Comparison of ENCODE assay signal across 9 cellular contexts in the genomic region with DNA sequence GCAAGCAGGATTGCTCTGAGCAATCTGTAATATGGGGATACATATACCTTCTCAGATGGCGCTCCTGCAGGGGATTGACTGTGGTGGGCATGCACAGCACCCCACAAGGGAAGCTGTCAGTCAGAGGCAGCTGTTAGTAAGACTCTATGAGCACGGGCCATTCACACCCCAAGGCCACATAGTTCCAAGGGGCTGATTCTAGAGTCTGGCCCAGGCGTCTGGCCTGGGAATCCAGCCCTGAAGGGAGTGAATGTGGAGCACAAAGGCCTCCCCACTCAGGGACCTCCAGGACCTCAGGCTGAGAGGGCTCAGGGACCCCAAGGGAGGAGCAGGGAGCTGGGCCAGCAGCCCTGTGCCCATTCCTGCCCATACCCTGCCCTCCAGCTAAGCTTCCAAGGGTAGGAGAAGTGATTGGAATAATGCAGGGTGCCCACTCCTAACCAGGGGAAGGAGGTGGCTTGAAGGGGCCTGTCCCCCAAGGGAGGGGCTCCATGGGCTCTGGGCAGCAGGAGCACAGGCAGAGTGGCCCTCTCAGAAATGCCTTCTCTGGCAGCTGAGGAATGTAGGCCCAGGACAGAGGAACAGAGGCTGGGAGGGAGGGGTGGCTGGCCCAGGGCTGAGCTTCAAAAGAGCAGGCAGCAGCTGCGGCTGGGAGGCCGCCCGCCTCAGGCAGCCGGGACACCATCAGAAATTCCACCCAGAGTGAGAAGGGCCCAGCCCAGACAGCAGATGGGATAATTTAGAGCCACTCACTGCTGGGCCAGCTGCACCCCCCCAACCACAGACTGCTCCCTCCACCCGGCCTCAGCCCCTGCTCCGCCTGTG. TPM values are rescaled to one million over a fixed set of nuclear protein-coding genes. Genes with fewer than 3 reads are reported as not detected.
A peak's percentile ranks its signal among the peaks of the same experiment; 100 is the strongest.
DNase-seq lines count a peak whose midpoint lies in the region; ATAC-seq, FAIRE-seq and TF ChIP-seq lines count a peak whose summit lies in the region.
"Had no signal": no experiment of that assay in that cellular context is flagged by ENCODE, and none has a peak within 500 bp of the region (broad histone marks: within the 10 kb centered on the region; RNA-seq: fewer than 3 reads in every experiment).

No MANE protein-coding gene starts in this region.

- H3K27me3 ChIP-seq in HepG2 (ENCODE audit: control insufficient read depth in 1 of 2, insufficient read depth in 2 of 2, low read length in 2 of 2): no peaks in the 10 kb centered on the region
- no peaks in the 10 kb centered on the region for H3K27me3 ChIP-seq in thoracic aorta (replicated peaks; ENCODE audit: insufficient read depth)

- H3K36me3 ChIP-seq in HepG2 (replicated peaks in 1 of 2; ENCODE audit: control insufficient read depth in 1 of 2, insufficient read depth in 2 of 2, low read length in 2 of 2) (no peaks in the 10 kb centered on the region), thoracic aorta (no peaks in the 10 kb centered on the region)

- H3K79me2 ChIP-seq in HepG2 (ENCODE audit: insufficient read depth, low read length): no peaks in the 10 kb centered on the region

- H3K4me1 ChIP-seq in HepG2 (ENCODE audit: insufficient read depth, low read length) (peaks cover 80% of the 10 kb centered on the region), thoracic aorta (ENCODE audit: control insufficient read depth in 1 of 2, low read depth in 2 of 2) (peaks cover 33 to 84% of the 10 kb centered on the region in 2 donors)

- no peak for TF ChIP-seq RAD21 in HepG2 (CRISPR knock-in tag; IDR thresholded peaks at IDR 0.05)

- H3K4me3 ChIP-seq in NB4 (ENCODE audit: low read depth, low read length): no peak overlapping the region
- no peak overlapping the region for H3K4me3 ChIP-seq in HepG2 (replicated peaks in 1 of 3; ENCODE audit: insufficient read depth in 1 of 3, low read depth in 2 of 3, low read length in 3 of 3)
- H3K4me3 ChIP-seq in thoracic aorta: no peak overlapping the region

- ATAC-seq in HepG2: peak; percentile 61
- ATAC-seq in thoracic aorta (ENCODE audit: insufficient number of reproducible peaks, low FRiP score, low read depth): no peak

- DNase-seq in NB4 (ENCODE audit: low read depth) (peak; percentile 27), HepG2 (ENCODE audit: low spot score) (peak; percentile 72), thoracic aorta (ENCODE audit: low spot score) (no peak), T-helper 2 cell (no peak), NCI-H2107 (lab: John Stamatoyannopoulos, UW) (no peak), HK-2 (ENCODE audit: unreplicated experiment) (no peak)
- DNase-seq in activated naive CD4-positive, alpha-beta T cell treated with Interleukin-2 at 50 U/mL for 16 hours: no peak
- DNase-seq: effector memory CD4-positive, alpha-beta T cell had no signal

- H3K27ac ChIP-seq in cingulate gyrus (ENCODE audit: low read depth, low read length) (peak overlapping the region; percentile 94), HepG2 (ENCODE audit: extremely low read length, insufficient read depth, low read length) (peak overlapping the region; percentile 10), thoracic aorta (peak overlapping the region; percentile 77 to 85)

- CTCF ChIA-PET in HepG2 (lab: Yijun Ruan, JAX; ENCODE audit: low intra/inter-chr PET ratio, low total read pairs): no interaction called here

- H3K9ac ChIP-seq in HepG2 (ENCODE audit: insufficient read depth, low read depth, low read length): peak overlapping the region; percentile 24

- FAIRE-seq in HepG2 (lab: Jason Lieb, UNC): no peak

- H2AFZ ChIP-seq in HepG2 (ENCODE audit: low read length): no peak overlapping the region

- no peak for TF ChIP-seq CTCF in NB4 (IDR thresholded peaks at IDR 0.05; ENCODE audit: low read depth, low read length)
- TF ChIP-seq CTCF in HepG2 (CRISPR knock-in tag; IDR thresholded peaks at IDR 0.05): no peak
- TF ChIP-seq CTCF in thoracic aorta (IDR thresholded peaks at IDR 0.05): no peak

- no peaks in the 10 kb centered on the region for H4K20me1 ChIP-seq in HepG2 (ENCODE audit: insufficient read depth, low read length)

- H3K9me3 ChIP-seq in HepG2 (ENCODE audit: low read length) (no peaks in the 10 kb centered on the region), thoracic aorta (no peaks in the 10 kb centered on the region)

- TF ChIP-seq EP300 in HepG2 (IDR thresholded peaks at IDR 0.05; ENCODE audit: low read depth in 2 of 2, low read length in 2 of 2) (no peak), HepG2 (CRISPR knock-in tag; IDR thresholded peaks at IDR 0.05; ENCODE audit: borderline replicate concordance) (no peak)

- in situ Hi-C loops in HepG2 (cut with HindIII; ENCODE audit: extremely low pct_ligation_motif_present, low pct_unique_long_range_greater_than_20kb): loop anchor here (10.0 kb wide), 1 partner anchor 216 kb away; no protein-coding TSS in a partner anchor

- 62% methylated on average over 6 of the region's 9 CpGs for WGBS in HepG2 (ENCODE audit: low lambda C conversion rate)

- TF ChIP-seq POLR2A in NB4 (IDR thresholded peaks at IDR 0.05; ENCODE audit: extremely low read depth, insufficient read length) (no peak), HepG2 (IDR thresholded peaks at IDR 0.05; ENCODE audit: insufficient read depth in 1 of 2, low read depth in 2 of 2, low read length in 2 of 2) (no peak)

- intact Hi-C loops in HepG2 (cut with micrococcal nuclease; ENCODE audit: unreplicated experiment): no loop called here

- BruUV-seq in HepG2 (replicated peaks; lab: Mats Ljungman, UMichigan): no TSS peak

- POLR2A ChIA-PET in HepG2 (lab: Yijun Ruan, JAX): interaction anchor here (0.9 to 3.2 kb wide), 6 partner anchors 19 to 95 kb away, joined by 3 to 9 read pairs (median 4); partner anchors contain the start of genes CUEDC1 and MRPS23

- H3K4me2 ChIP-seq in HepG2 (ENCODE audit: low read depth, low read length): 0 out of 2 replicates have a peak overlapping the region, but pooled peaks have one; percentile 18

RNA-seq across cellular contexts. Expression of gene MRPS23, which starts 48.9 kb away (rescaled TPM):
- total RNA-seq in HepG2 (2016; rRNA removed; fragmentation: Illumina TruSeq; extraction: Trizol) (181 and 283 TPM in 2 replicates), thoracic aorta (10 to 100 TPM; 16.2 to 16.6 TPM)
- 33.9 and 36.7 TPM in 2 replicates for total RNA-seq in HepG2 (2016; cell fraction: cytosol; rRNA removed; fragmentation: Illumina TruSeq; extraction: Trizol; ENCODE audit: low read depth)
- 189 and 325 TPM in 2 replicates for total RNA-seq in HepG2 (2016; cell fraction: insoluble cytoplasmic fraction; rRNA removed; fragmentation: Illumina TruSeq; extraction: Trizol)
- 47.2 and 48.2 TPM in 2 replicates for total RNA-seq in HepG2 (2016; cell fraction: membrane; rRNA removed; fragmentation: Illumina TruSeq; extraction: Trizol)
- total RNA-seq in HepG2 (2016; cell fraction: nucleus; rRNA removed; fragmentation: Illumina TruSeq; extraction: Trizol): 63.9 and 73.7 TPM in 2 replicates
- polyA plus RNA-seq in HepG2 (2011; rRNA removed): 61.6 and 63.2 TPM in 2 replicates
- 68.3 and 71.0 TPM in 2 replicates for polyA plus RNA-seq in HepG2 (2011; cell fraction: cytosol; rRNA removed)
- 11.6 and 14.2 TPM in 2 replicates for polyA plus RNA-seq in HepG2 (2011; cell fraction: nucleus; rRNA removed)
- 78.3 and 78.8 TPM in 2 replicates for polyA plus RNA-seq in HepG2 (2012)
- polyA plus RNA-seq in HepG2 (2016; cell fraction: cytosol; fragmentation: Illumina TruSeq; extraction: Trizol; ENCODE audit: low read depth): 26.6 and 30.8 TPM in 2 replicates
- polyA plus RNA-seq in HepG2 (2016; cell fraction: insoluble cytoplasmic fraction; fragmentation: Illumina TruSeq; extraction: Trizol; ENCODE audit: low read depth): 249 and 259 TPM in 2 replicates
- 32.0 and 32.5 TPM in 2 replicates for polyA plus RNA-seq in HepG2 (2016; cell fraction: membrane; fragmentation: Illumina TruSeq; extraction: Trizol; ENCODE audit: low read depth)
- 75.9 and 84.0 TPM in 2 replicates for polyA plus RNA-seq in HepG2 (2016; cell fraction: nucleus; fragmentation: Illumina TruSeq; extraction: Trizol; ENCODE audit: insufficient read depth, low read depth)
- polyA minus RNA-seq in HepG2 (2011; rRNA and poly(A)+ RNA removed; ENCODE audit: low replicate concordance): 47.3 and 53.2 TPM in 2 replicates
- polyA minus RNA-seq in HepG2 (2011; cell fraction: cytosol; rRNA and poly(A)+ RNA removed): 28.0 and 33.9 TPM in 2 replicates
- polyA minus RNA-seq in HepG2 (2011; cell fraction: nucleus; rRNA and poly(A)+ RNA removed): 17.3 and 18.9 TPM in 2 replicates

RNA-seq across cellular contexts. Expression of gene CUEDC1, which starts 56.5 kb away (rescaled TPM):
- total RNA-seq in HepG2 (2016; rRNA removed; fragmentation: Illumina TruSeq; extraction: Trizol) (4.2 and 7.4 TPM in 2 replicates), thoracic aorta (10 to 100 TPM; 32.7 to 93.1 TPM)
- 4.1 and 4.7 TPM in 2 replicates for total RNA-seq in HepG2 (2016; cell fraction: cytosol; rRNA removed; fragmentation: Illumina TruSeq; extraction: Trizol; ENCODE audit: low read depth)
- total RNA-seq in HepG2 (2016; cell fraction: insoluble cytoplasmic fraction; rRNA removed; fragmentation: Illumina TruSeq; extraction: Trizol): 3.5 and 7.9 TPM in 2 replicates
- total RNA-seq in HepG2 (2016; cell fraction: membrane; rRNA removed; fragmentation: Illumina TruSeq; extraction: Trizol): 7.6 and 8.6 TPM in 2 replicates
- 9.6 and 11.9 TPM in 2 replicates for total RNA-seq in HepG2 (2016; cell fraction: nucleus; rRNA removed; fragmentation: Illumina TruSeq; extraction: Trizol)
- 12.9 and 14.4 TPM in 2 replicates for polyA plus RNA-seq in HepG2 (2011; rRNA removed)
- polyA plus RNA-seq in HepG2 (2011; cell fraction: cytosol; rRNA removed): 8.1 and 8.6 TPM in 2 replicates
- 36.7 and 43.5 TPM in 2 replicates for polyA plus RNA-seq in HepG2 (2011; cell fraction: nucleus; rRNA removed)
- 9.8 and 10.2 TPM in 2 replicates for polyA plus RNA-seq in HepG2 (2012)
- 9.4 and 11.1 TPM in 2 replicates for polyA plus RNA-seq in HepG2 (2016; cell fraction: cytosol; fragmentation: Illumina TruSeq; extraction: Trizol; ENCODE audit: low read depth)
- 9.2 and 10.0 TPM in 2 replicates for polyA plus RNA-seq in HepG2 (2016; cell fraction: insoluble cytoplasmic fraction; fragmentation: Illumina TruSeq; extraction: Trizol; ENCODE audit: low read depth)
- polyA plus RNA-seq in HepG2 (2016; cell fraction: membrane; fragmentation: Illumina TruSeq; extraction: Trizol; ENCODE audit: low read depth): 15.4 and 16.0 TPM in 2 replicates
- 33.7 and 36.2 TPM in 2 replicates for polyA plus RNA-seq in HepG2 (2016; cell fraction: nucleus; fragmentation: Illumina TruSeq; extraction: Trizol; ENCODE audit: insufficient read depth, low read depth)
- 2.9 and 6.8 TPM in 2 replicates for polyA minus RNA-seq in HepG2 (2011; rRNA and poly(A)+ RNA removed; ENCODE audit: low replicate concordance)
- polyA minus RNA-seq in HepG2 (2011; cell fraction: cytosol; rRNA and poly(A)+ RNA removed): 5.1 and 7.3 TPM in 2 replicates
- polyA minus RNA-seq in HepG2 (2011; cell fraction: nucleus; rRNA and poly(A)+ RNA removed): 6.6 and 8.2 TPM in 2 replicates

Comparison
In these comparisons a context has a peak if more than half of its experiments do, and no peak if none do; other contexts are left out.
1. DNase-seq: peak in NB4 (single experiment) and HepG2 (single experiment); none in thoracic aorta (single experiment), T-helper 2 cell (0 of 5), NCI-H2107 (single experiment), activated naive CD4-positive, alpha-beta T cell treated with Interleukin-2 at 50 U/mL for 16 hours (single experiment) and HK-2 (single experiment).
2. H3K27ac ChIP-seq: peak in every context shown above with its lines; median percentile 94 in cingulate gyrus; 81 in thoracic aorta; 10 in HepG2.